In genomic region chr19:11172576-11172975, GRCh38 we compare ENCODE assay signal across 23 cellular contexts. TPM values are rescaled to one million over a fixed set of nuclear protein-coding genes. Genes with fewer than 3 reads are reported as not detected.
"Had no signal": no experiment of that assay in that cellular context is flagged by ENCODE, and none has a peak within 500 bp of the region (broad histone marks: within the 10 kb centered on the region; RNA-seq: fewer than 3 reads in every experiment).

No MANE protein-coding gene starts in this region.

- DNase-seq: activated CD4-positive, alpha-beta T cell treated with anti-CD3 and anti-CD28 coated beads, Interleukin-2, amount 10 ng/mL, durations not matched to agents 24 days and 14 days; activated CD8-positive, alpha-beta T cell treated with anti-CD3 and anti-CD28 coated beads for 36 hours; activated gamma-delta T cell treated with Interleukin-2 at 50 U/mL for 16 hours; activated naive CD4-positive, alpha-beta T cell treated with anti-CD3 and anti-CD28 coated beads, Interleukin-2, amount 50 U/mL, for 16 hours; activated T-cell treated with anti-CD3 and anti-CD28 coated beads, Interleukin-2, amount 50 U/mL, for 4 hours; amniotic stem cell; caudate nucleus; hippocampal formation; left cardiac atrium; mammary epithelial cell; naive thymus-derived CD4-positive, alpha-beta T cell; nucleus accumbens; pancreas; psoas muscle; spleen; stimulated activated naive CD4-positive, alpha-beta T cell; T-helper 17 cell; T1000; testis; upper lobe of left lung; WERI-Rb-1 had no signal

- H3K4me1 ChIP-seq: pancreas, psoas muscle, spleen, testis, upper lobe of left lung had no signal

- H3K27me3 ChIP-seq: pancreas, spleen, testis, upper lobe of left lung had no signal

- ATAC-seq: activated CD4-positive, CD25-positive, alpha-beta regulatory T cell treated with anti-CD3 and anti-CD28 coated beads, Interleukin-2, amount 50 U/mL, for 24 hours; activated CD8-positive, alpha-beta T cell treated with anti-CD3 and anti-CD28 coated beads for 36 hours; activated T-cell treated with anti-CD3 and anti-CD28 coated beads, Interleukin-2, amount 50 U/mL, for 4 hours; activated T-helper 17 cell treated with anti-CD3 and anti-CD28 coated beads, Interleukin-2, amount 50 U/mL, for 72 hours; left cardiac atrium; naive thymus-derived CD4-positive, alpha-beta T cell; pancreas; psoas muscle; T-helper 17 cell had no signal

- H3K27ac ChIP-seq: pancreas, psoas muscle, spleen, WERI-Rb-1 had no signal

- H3K9me3 ChIP-seq: pancreas, psoas muscle, spleen, testis, upper lobe of left lung had no signal

- H3K4me3 ChIP-seq: pancreas, psoas muscle, spleen, testis, upper lobe of left lung had no signal

RNA-seq across cellular contexts. Expression of gene KANK2, which starts 24.8 kb away (rescaled TPM):
- polyA plus RNA-seq: naive thymus-derived CD4-positive, alpha-beta T cell had no signal
